In genomic region chr1:243718893-243719292, GRCh38 we compare ENCODE assay signal across 15 cellular contexts.
DNase-seq lines count a peak whose midpoint lies in the region; ATAC-seq and TF ChIP-seq lines count a peak whose summit lies in the region.
"Had no signal": no experiment of that assay in that cellular context is flagged by ENCODE, and none has a peak within 500 bp of the region (broad histone marks: within the 10 kb centered on the region; RNA-seq: fewer than 3 reads in every experiment).

No MANE protein-coding gene starts in this region.

- H3F3A ChIP-seq in neural progenitor cell (ENCODE audit: low read depth): no peaks in the 10 kb centered on the region

- no peaks in the 10 kb centered on the region for H3K4me1 ChIP-seq in endodermal cell (ENCODE audit: control insufficient read depth, insufficient read depth, low read length)
- peaks cover 10% of the 10 kb centered on the region for H3K4me1 ChIP-seq in neural progenitor cell
- peaks cover 10 to 17% of the 10 kb centered on the region in 2 donors for H3K4me1 ChIP-seq in thyroid gland
- H3K4me1 ChIP-seq: Peyer's patch had no signal

- H3K4me3 ChIP-seq in endodermal cell (ENCODE audit: low read length): no peak overlapping the region
- H3K4me3 ChIP-seq in neural progenitor cell: no peak overlapping the region
- no peak overlapping the region for H3K4me3 ChIP-seq in thyroid gland (replicated peaks in 1 of 3)
- H3K4me3 ChIP-seq: GM12878, Peyer's patch had no signal

- TF ChIP-seq CTCF in endodermal cell (conservative IDR thresholded peaks at IDR 0.05) (no peak), neural progenitor cell (IDR thresholded peaks at IDR 0.05) (no peak), thyroid gland (IDR thresholded peaks at IDR 0.05) (no peak)

- H3K36me3 Mint-ChIP-seq in endodermal cell (ENCODE audit: low read depth): no peaks in the 10 kb centered on the region
- H3K36me3 Mint-ChIP-seq in neural progenitor cell: peaks cover 13% of the 10 kb centered on the region
- H3K36me3 Mint-ChIP-seq in T-helper 17 cell (ENCODE audit: low read depth): peaks cover 2% of the 10 kb centered on the region
- peaks cover 1% of the 10 kb centered on the region for H3K36me3 Mint-ChIP-seq in activated CD4-positive, alpha-beta T cell treated with anti-CD3 and anti-CD28 coated beads, Interleukin-2, amount 10 ng/mL, durations not matched to agents 24 days and 14 days (ENCODE audit: low read depth)
- H3K36me3 Mint-ChIP-seq: natural killer cell; stimulated activated effector memory CD8-positive, alpha-beta T cell treated with anti-CD3 and anti-CD28 coated beads, Interleukin-12 subunit alpha, Interleukin-12 subunit beta, amount 100 ng/mL, for 72 hours had no signal

- no peaks in the 10 kb centered on the region for H4K20me1 ChIP-seq in neural progenitor cell (ENCODE audit: low read depth)

- no peak for TF ChIP-seq POLR2A in thyroid gland (IDR thresholded peaks at IDR 0.05)

- in situ Hi-C loops in Caki2 (cut with HindIII; ENCODE audit: low pct_unique_long_range_greater_than_20kb, low sequenced_read_pairs): no loop called here

- H3K36me3 ChIP-seq in endodermal cell (ENCODE audit: control insufficient read depth, insufficient read depth, low read length) (no peaks in the 10 kb centered on the region), neural progenitor cell (no peaks in the 10 kb centered on the region), thyroid gland (no peaks in the 10 kb centered on the region)
- H3K36me3 ChIP-seq: Peyer's patch had no signal

- no peak overlapping the region for H2AFZ ChIP-seq in neural progenitor cell (replicated peaks)

- H3K4me1 Mint-ChIP-seq in endodermal cell (peaks cover 8% of the 10 kb centered on the region), neural progenitor cell (peaks cover 36% of the 10 kb centered on the region), T-helper 17 cell (peaks cover 31% of the 10 kb centered on the region)
- H3K4me1 Mint-ChIP-seq in activated CD4-positive, alpha-beta T cell treated with anti-CD3 and anti-CD28 coated beads, Interleukin-2, amount 10 ng/mL, durations not matched to agents 24 days and 14 days: peaks cover 3% of the 10 kb centered on the region

- no peaks in the 10 kb centered on the region for H3K9me3 ChIP-seq in endodermal cell (ENCODE audit: control insufficient read depth, low read length)
- H3K9me3 ChIP-seq in neural progenitor cell (ENCODE audit: low read depth): no peaks in the 10 kb centered on the region
- H3K9me3 ChIP-seq in T-helper 17 cell (ENCODE audit: control insufficient read depth, low read length, poor library complexity, severe bottlenecking): no peaks in the 10 kb centered on the region
- no peaks in the 10 kb centered on the region for H3K9me3 ChIP-seq in thyroid gland
- H3K9me3 ChIP-seq: Peyer's patch had no signal

- no peak overlapping the region for H3K9ac ChIP-seq in endodermal cell (ENCODE audit: extremely low read depth, low read length, poor library complexity, severe bottlenecking)
- H3K9ac ChIP-seq in neural progenitor cell: no peak overlapping the region

- H3K27ac Mint-ChIP-seq in endodermal cell (peak overlapping the region; percentile 4), neural progenitor cell (peak overlapping the region; percentile 43), T-helper 17 cell (no peak overlapping the region)
- no peak overlapping the region for H3K27ac Mint-ChIP-seq in activated CD4-positive, alpha-beta T cell treated with anti-CD3 and anti-CD28 coated beads, Interleukin-2, amount 10 ng/mL, durations not matched to agents 24 days and 14 days
- H3K27ac Mint-ChIP-seq: natural killer cell; stimulated activated effector memory CD8-positive, alpha-beta T cell treated with anti-CD3 and anti-CD28 coated beads, Interleukin-12 subunit alpha, Interleukin-12 subunit beta, amount 100 ng/mL, for 72 hours had no signal

- H3K4me2 ChIP-seq in neural progenitor cell: no peak overlapping the region

- DNase-seq in Caki2 (ENCODE audit: low read depth): peak; percentile 12
- DNase-seq in NCI-H82 treated with DMSO at 0.1 percent for 48 hours (lab: John Stamatoyannopoulos, UW; ENCODE audit: unreplicated experiment): peak; percentile 75
- DNase-seq in endodermal cell: no peak
- DNase-seq in neural progenitor cell (ENCODE audit: low spot score): no peak
- DNase-seq in T-helper 17 cell: no peak
- no peak for DNase-seq in activated CD4-positive, alpha-beta T cell treated with anti-CD3 and anti-CD28 coated beads, Interleukin-2, amount 10 ng/mL, durations not matched to agents 24 days and 14 days
- no peak for DNase-seq in thyroid gland
- DNase-seq: activated CD8-positive, alpha-beta memory T cell treated with anti-CD3 and anti-CD28 coated beads, Interleukin-2, amount 50 U/mL, for 48 hours; amniotic stem cell; COR-L47; natural killer cell; Peyer's patch had no signal

- no peaks in the 10 kb centered on the region for H3K27me3 Mint-ChIP-seq in endodermal cell (ENCODE audit: insufficient read depth)
- no peaks in the 10 kb centered on the region for H3K27me3 Mint-ChIP-seq in neural progenitor cell (ENCODE audit: insufficient read depth, low read depth)
- H3K27me3 Mint-ChIP-seq in T-helper 17 cell: no peaks in the 10 kb centered on the region
- H3K27me3 Mint-ChIP-seq in activated CD4-positive, alpha-beta T cell treated with anti-CD3 and anti-CD28 coated beads, Interleukin-2, amount 10 ng/mL, durations not matched to agents 24 days and 14 days: no peaks in the 10 kb centered on the region

- 90 to 95% methylated on average over 1 of the region's 1 CpG for WGBS in endodermal cell (ENCODE audit: insufficient coverage in 1 of 2, insufficient read length in 1 of 2), 2 experiments
- 90 to 96% methylated on average over 1 of the region's 1 CpG for WGBS in thyroid gland, 2 donors

- H3K79me2 ChIP-seq in neural progenitor cell (ENCODE audit: low read depth): no peaks in the 10 kb centered on the region

- ATAC-seq in T-helper 17 cell (no peak), HG03378 (IDR thresholded peaks at IDR 0.05; ENCODE audit: unreplicated experiment) (no peak)
- ATAC-seq: GM12878; natural killer cell; stimulated activated effector memory CD8-positive, alpha-beta T cell treated with anti-CD3 and anti-CD28 coated beads, Interleukin-12 subunit alpha, Interleukin-12 subunit beta, amount 100 ng/mL, for 72 hours had no signal

- H3K9me3 Mint-ChIP-seq in endodermal cell (no peaks in the 10 kb centered on the region), neural progenitor cell (peaks cover 3% of the 10 kb centered on the region)
- H3K9me3 Mint-ChIP-seq in activated CD4-positive, alpha-beta T cell treated with anti-CD3 and anti-CD28 coated beads, Interleukin-2, amount 10 ng/mL, durations not matched to agents 24 days and 14 days: no peaks in the 10 kb centered on the region
- H3K9me3 Mint-ChIP-seq: natural killer cell; stimulated activated effector memory CD8-positive, alpha-beta T cell treated with anti-CD3 and anti-CD28 coated beads, Interleukin-12 subunit alpha, Interleukin-12 subunit beta, amount 100 ng/mL, for 72 hours had no signal

- H3K27me3 ChIP-seq in endodermal cell (ENCODE audit: control insufficient read depth, insufficient read depth, low read length, poor library complexity, severe bottlenecking) (no peaks in the 10 kb centered on the region), neural progenitor cell (no peaks in the 10 kb centered on the region), thyroid gland (no peaks in the 10 kb centered on the region)
- H3K27me3 ChIP-seq: Peyer's patch had no signal

- H3K4me3 Mint-ChIP-seq in endodermal cell (no peak overlapping the region), neural progenitor cell (no peak overlapping the region), T-helper 17 cell (no peak overlapping the region)
- H3K4me3 Mint-ChIP-seq in activated CD4-positive, alpha-beta T cell treated with anti-CD3 and anti-CD28 coated beads, Interleukin-2, amount 10 ng/mL, durations not matched to agents 24 days and 14 days: no peak overlapping the region
- H3K4me3 Mint-ChIP-seq: natural killer cell; stimulated activated effector memory CD8-positive, alpha-beta T cell treated with anti-CD3 and anti-CD28 coated beads, Interleukin-12 subunit alpha, Interleukin-12 subunit beta, amount 100 ng/mL, for 72 hours had no signal

- H3K27ac ChIP-seq in endodermal cell (ENCODE audit: low read depth, low read length): no peak overlapping the region
- no peak overlapping the region for H3K27ac ChIP-seq in neural progenitor cell
- no peak overlapping the region for H3K27ac ChIP-seq in thyroid gland
- H3K27ac ChIP-seq: Peyer's patch had no signal

- intact Hi-C loops in activated CD4-positive, alpha-beta T cell treated with anti-CD3 and anti-CD28 coated beads, Interleukin-2, amount 10 ng/mL, durations not matched to agents 24 days and 14 days (cut with micrococcal nuclease): no loop called here
- intact Hi-C loops in thyroid gland (cut with DNase I): no loop called here

Comparison
In these comparisons a context has a peak if more than half of its experiments do, and no peak if none do; other contexts are left out.
1. DNase-seq: peak in Caki2 (single experiment) and NCI-H82 treated with DMSO at 0.1 percent for 48 hours (single experiment); none in endodermal cell (single experiment), neural progenitor cell (single experiment), T-helper 17 cell (0 of 3), activated CD4-positive, alpha-beta T cell treated with anti-CD3 and anti-CD28 coated beads, Interleukin-2, amount 10 ng/mL, durations not matched to agents 24 days and 14 days (single experiment) and thyroid gland (0 of 2).
2. H3K27ac Mint-ChIP-seq: peak in endodermal cell (single experiment) and neural progenitor cell (single experiment); none in T-helper 17 cell (single experiment) and activated CD4-positive, alpha-beta T cell treated with anti-CD3 and anti-CD28 coated beads, Interleukin-2, amount 10 ng/mL, durations not matched to agents 24 days and 14 days (single experiment).